23 cellular contexts compared by ENCODE assay signal in the genomic region with DNA sequence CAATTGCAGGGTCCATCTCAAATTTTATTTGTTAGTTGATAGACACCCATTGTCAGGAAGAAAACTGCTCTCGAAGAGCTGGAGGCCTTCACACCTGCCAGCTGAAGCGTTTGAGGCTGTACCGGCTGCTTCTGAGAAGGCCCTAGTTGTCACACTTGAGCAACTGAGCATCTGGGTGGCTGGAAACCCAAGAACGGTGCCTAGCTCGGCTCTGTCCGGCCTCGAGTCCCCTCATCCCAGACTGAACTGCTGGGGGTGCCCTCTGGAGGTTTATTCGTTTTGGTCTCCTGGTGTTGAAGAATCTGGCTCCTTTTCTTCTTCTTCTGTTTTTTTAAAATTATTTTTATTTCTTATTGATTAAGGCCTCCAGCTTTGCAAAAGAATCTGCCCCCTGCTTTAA. TPM values are rescaled to one million over a fixed set of nuclear protein-coding genes. Genes with fewer than 3 reads are reported as not detected.
A peak's percentile ranks its signal among the peaks of the same experiment; 100 is the strongest.
DNase-seq lines count a peak whose midpoint lies in the region; ATAC-seq and TF ChIP-seq lines count a peak whose summit lies in the region.
"Had no signal": no experiment of that assay in that cellular context is flagged by ENCODE, and none has a peak within 500 bp of the region (broad histone marks: within the 10 kb centered on the region; RNA-seq: fewer than 3 reads in every experiment).

No MANE protein-coding gene starts in this region.

- H3K4me1 ChIP-seq in OCI-LY7 (ENCODE audit: insufficient read depth, low read length, poor library complexity, severe bottlenecking): peaks cover 44% of the 10 kb centered on the region
- H3K4me1 ChIP-seq: HAP-1 had no signal

- H2AFZ ChIP-seq in OCI-LY7 (ENCODE audit: low read length): no peak overlapping the region

- TF ChIP-seq CTCF in GM06990 (IDR thresholded peaks at IDR 0.05; ENCODE audit: insufficient read depth, low read length, poor library complexity, severe bottlenecking) (no peak), OCI-LY7 (conservative IDR thresholded peaks at IDR 0.05; ENCODE audit: low read length) (peak; percentile 62; the same call in 1 of the 2 replicates)

- intact Hi-C loops in OCI-LY7 (cut with micrococcal nuclease; ENCODE audit: unreplicated experiment): loop anchor here (1.0 to 5.0 kb wide), 3 partner anchors 32 to 198 kb away; partner anchors contain the start of gene HHEX

- H3K9me3 Mint-ChIP-seq in naive B cell: peaks cover 0 to 1% (median 0%) of the 10 kb centered on the region in 7 donors
- H3K9me3 Mint-ChIP-seq in activated naive CD4-positive, alpha-beta T cell treated with anti-CD3 and anti-CD28 coated beads, Interleukin-2, amount 50 U/mL, for 72 hours: no peaks in the 10 kb centered on the region
- no peaks in the 10 kb centered on the region for H3K9me3 Mint-ChIP-seq in stimulated activated effector memory CD8-positive, alpha-beta T cell treated with anti-CD3 and anti-CD28 coated beads, Interleukin-12 subunit alpha, Interleukin-12 subunit beta, amount 100 ng/mL, for 72 hours
- H3K9me3 Mint-ChIP-seq: CD8-positive, alpha-beta memory T cell; T-helper 1 cell treated with Interleukin-12 subunit alpha and Interleukin-12 subunit beta and Interleukin-4 antibody, amounts not matched to agents 30 μg/mL and 1 μg/mL, for 36 hours had no signal

- no peaks in the 10 kb centered on the region; the same call in 1 of the 2 replicates for H3K27me3 ChIP-seq in GM06990 (replicated peaks; ENCODE audit: control insufficient read depth, insufficient read depth, low read length)

- no peaks in the 10 kb centered on the region for H3K36me3 Mint-ChIP-seq in naive B cell
- no peaks in the 10 kb centered on the region for H3K36me3 Mint-ChIP-seq in activated naive CD4-positive, alpha-beta T cell treated with anti-CD3 and anti-CD28 coated beads, Interleukin-2, amount 50 U/mL, for 72 hours
- no peaks in the 10 kb centered on the region for H3K36me3 Mint-ChIP-seq in stimulated activated effector memory CD8-positive, alpha-beta T cell treated with anti-CD3 and anti-CD28 coated beads, Interleukin-12 subunit alpha, Interleukin-12 subunit beta, amount 100 ng/mL, for 72 hours

- peak overlapping the region in 3 of 6 donors; percentile 43 to 90 (median 71) for H3K27ac Mint-ChIP-seq in naive B cell
- H3K27ac Mint-ChIP-seq in activated naive CD4-positive, alpha-beta T cell treated with anti-CD3 and anti-CD28 coated beads, Interleukin-2, amount 50 U/mL, for 72 hours: no peak overlapping the region
- no peak overlapping the region for H3K27ac Mint-ChIP-seq in stimulated activated effector memory CD8-positive, alpha-beta T cell treated with anti-CD3 and anti-CD28 coated beads, Interleukin-12 subunit alpha, Interleukin-12 subunit beta, amount 100 ng/mL, for 72 hours
- H3K27ac Mint-ChIP-seq: CD8-positive, alpha-beta memory T cell; T-helper 1 cell treated with Interleukin-12 subunit alpha and Interleukin-12 subunit beta and Interleukin-4 antibody, amounts not matched to agents 30 μg/mL and 1 μg/mL, for 36 hours had no signal

- peak overlapping the region in 4 of 8 donors; percentile 36 to 59 (median 48) for H3K4me3 Mint-ChIP-seq in naive B cell
- H3K4me3 Mint-ChIP-seq in stimulated activated effector memory CD8-positive, alpha-beta T cell treated with anti-CD3 and anti-CD28 coated beads, Interleukin-12 subunit alpha, Interleukin-12 subunit beta, amount 100 ng/mL, for 72 hours: no peak overlapping the region
- H3K4me3 Mint-ChIP-seq: CD8-positive, alpha-beta memory T cell; T-helper 1 cell treated with Interleukin-12 subunit alpha and Interleukin-12 subunit beta and Interleukin-4 antibody, amounts not matched to agents 30 μg/mL and 1 μg/mL, for 36 hours had no signal

- H3K36me3 ChIP-seq in GM06990 (ENCODE audit: control insufficient read depth, insufficient read depth, low read length): no peaks in the 10 kb centered on the region
- no peaks in the 10 kb centered on the region for H3K36me3 ChIP-seq in OCI-LY7 (ENCODE audit: insufficient read depth, low read length)
- H3K36me3 ChIP-seq: HAP-1 had no signal

- DNase-seq in GM06990 (ENCODE audit: extremely low read depth, insufficient read length) (peak; percentile 15), OCI-LY7 (ENCODE audit: low spot score) (peak; percentile 92), naive B cell (peak; percentile 33), CD1c-positive myeloid dendritic cell (ENCODE audit: extremely low spot score) (no peak)
- no peak for DNase-seq in activated naive CD4-positive, alpha-beta T cell treated with anti-CD3 and anti-CD28 coated beads, Interleukin-2, amount 50 U/mL, for 72 hours (ENCODE audit: low spot score in 2 of 2)
- DNase-seq in stimulated activated effector memory CD8-positive, alpha-beta T cell treated with anti-CD3 and anti-CD28 coated beads, Interleukin-12 subunit alpha, Interleukin-12 subunit beta, amount 100 ng/mL, for 72 hours (ENCODE audit: low spot score in 2 of 2): no peak
- DNase-seq: CD8-positive, alpha-beta memory T cell; DMS53; EL; GF-D8; KG1; NCI-H1105 treated with DMSO at 0.1 percent for 48 hours; NCI-H1694; NCI-H2081; NCI-H2171; NCI-H446; NCI-H526; PC-3; RPMI8226; SHP77 had no signal

- H3K9me2 ChIP-seq in OCI-LY7 (ENCODE audit: insufficient read depth, low read length): no peaks in the 10 kb centered on the region

- H3K27ac ChIP-seq in OCI-LY7 (ENCODE audit: low read depth, low read length, poor library complexity, severe bottlenecking): no peak overlapping the region

- H3K4me3 ChIP-seq in GM06990 (replicated peaks; ENCODE audit: low read depth, low read length): no peak overlapping the region
- no peak overlapping the region for H3K4me3 ChIP-seq in OCI-LY7 (ENCODE audit: low read depth, low read length, poor library complexity, severe bottlenecking)
- H3K4me3 ChIP-seq: HAP-1 had no signal

- BruUV-seq in OCI-LY7 (replicated peaks; lab: Mats Ljungman, UMichigan): no TSS peak

- ATAC-seq in naive B cell (ENCODE audit: low read depth in 2 of 2): peak; percentile 71 to 78
- ATAC-seq in GM18867 (IDR thresholded peaks at IDR 0.05; ENCODE audit: unreplicated experiment): no peak
- no peak for ATAC-seq in activated naive CD4-positive, alpha-beta T cell treated with anti-CD3 and anti-CD28 coated beads, Interleukin-2, amount 50 U/mL, for 72 hours
- ATAC-seq in stimulated activated effector memory CD8-positive, alpha-beta T cell treated with anti-CD3 and anti-CD28 coated beads, Interleukin-12 subunit alpha, Interleukin-12 subunit beta, amount 100 ng/mL, for 72 hours: no peak
- ATAC-seq: PC-3 had no signal

- CTCF ChIA-PET in OCI-LY7 (lab: Charles Lee; ENCODE audit: unreplicated experiment): no interaction called here

- H4K20me1 ChIP-seq in OCI-LY7 (ENCODE audit: insufficient read depth, low read length): no peaks in the 10 kb centered on the region

- H3K4me1 Mint-ChIP-seq in naive B cell: peaks cover 30 to 46% (median 45%) of the 10 kb centered on the region in 3 donors
- peaks cover 4% of the 10 kb centered on the region for H3K4me1 Mint-ChIP-seq in stimulated activated effector memory CD8-positive, alpha-beta T cell treated with anti-CD3 and anti-CD28 coated beads, Interleukin-12 subunit alpha, Interleukin-12 subunit beta, amount 100 ng/mL, for 72 hours
- H3K4me1 Mint-ChIP-seq: CD8-positive, alpha-beta memory T cell had no signal

- H3K4me2 ChIP-seq in OCI-LY7 (ENCODE audit: low read length): peak overlapping the region; percentile 58

- POLR2A ChIA-PET in OCI-LY7 (lab: Charles Lee): interaction anchor here (0.6 to 1.3 kb wide), 10 partner anchors 9 to 585 kb away, joined by 3 to 6 read pairs (median 3); no protein-coding TSS in a partner anchor

- no peaks in the 10 kb centered on the region for H3K9me3 ChIP-seq in OCI-LY7 (ENCODE audit: low read length)
- H3K9me3 ChIP-seq: HAP-1 had no signal

- H3K27me3 Mint-ChIP-seq in naive B cell: no peaks in the 10 kb centered on the region

- H3K79me2 ChIP-seq in OCI-LY7 (ENCODE audit: insufficient read depth, low read depth, low read length): no peaks in the 10 kb centered on the region

RNA-seq across cellular contexts. Expression of gene EXOC6, which starts 59.3 kb away (rescaled TPM):
- total RNA-seq in OCI-LY7 (2014; rRNA removed; shearing (Covaris generic)): 8.0 and 9.6 TPM in 2 replicates
- 9.4 and 12.5 TPM in 2 replicates for total RNA-seq in OCI-LY7 (2022)
- 10 to 100 TPM; 11.8 to 16.2 (median 14.4) TPM for polyA plus RNA-seq in naive B cell (ENCODE audit: low read depth in 6 of 6)
- total RNA-seq in activated naive CD4-positive, alpha-beta T cell treated with anti-CD3 and anti-CD28 coated beads, Interleukin-2, amount 50 U/mL, for 72 hours: 10 to 100 TPM; 12.1 to 17.6 TPM

Comparison
In these comparisons a context has a peak if more than half of its experiments do, and no peak if none do; other contexts are left out.
1. DNase-seq: peak in GM06990 (single experiment), OCI-LY7 (single experiment) and naive B cell (single experiment); none in CD1c-positive myeloid dendritic cell (single experiment), activated naive CD4-positive, alpha-beta T cell treated with anti-CD3 and anti-CD28 coated beads, Interleukin-2, amount 50 U/mL, for 72 hours (0 of 2) and stimulated activated effector memory CD8-positive, alpha-beta T cell treated with anti-CD3 and anti-CD28 coated beads, Interleukin-12 subunit alpha, Interleukin-12 subunit beta, amount 100 ng/mL, for 72 hours (0 of 2).
2. ATAC-seq: peak in naive B cell (2 of 2); none in GM18867 (single experiment), activated naive CD4-positive, alpha-beta T cell treated with anti-CD3 and anti-CD28 coated beads, Interleukin-2, amount 50 U/mL, for 72 hours (0 of 2) and stimulated activated effector memory CD8-positive, alpha-beta T cell treated with anti-CD3 and anti-CD28 coated beads, Interleukin-12 subunit alpha, Interleukin-12 subunit beta, amount 100 ng/mL, for 72 hours (single experiment).